ENCODE assay signal across 8 cellular contexts in the genomic region with DNA sequence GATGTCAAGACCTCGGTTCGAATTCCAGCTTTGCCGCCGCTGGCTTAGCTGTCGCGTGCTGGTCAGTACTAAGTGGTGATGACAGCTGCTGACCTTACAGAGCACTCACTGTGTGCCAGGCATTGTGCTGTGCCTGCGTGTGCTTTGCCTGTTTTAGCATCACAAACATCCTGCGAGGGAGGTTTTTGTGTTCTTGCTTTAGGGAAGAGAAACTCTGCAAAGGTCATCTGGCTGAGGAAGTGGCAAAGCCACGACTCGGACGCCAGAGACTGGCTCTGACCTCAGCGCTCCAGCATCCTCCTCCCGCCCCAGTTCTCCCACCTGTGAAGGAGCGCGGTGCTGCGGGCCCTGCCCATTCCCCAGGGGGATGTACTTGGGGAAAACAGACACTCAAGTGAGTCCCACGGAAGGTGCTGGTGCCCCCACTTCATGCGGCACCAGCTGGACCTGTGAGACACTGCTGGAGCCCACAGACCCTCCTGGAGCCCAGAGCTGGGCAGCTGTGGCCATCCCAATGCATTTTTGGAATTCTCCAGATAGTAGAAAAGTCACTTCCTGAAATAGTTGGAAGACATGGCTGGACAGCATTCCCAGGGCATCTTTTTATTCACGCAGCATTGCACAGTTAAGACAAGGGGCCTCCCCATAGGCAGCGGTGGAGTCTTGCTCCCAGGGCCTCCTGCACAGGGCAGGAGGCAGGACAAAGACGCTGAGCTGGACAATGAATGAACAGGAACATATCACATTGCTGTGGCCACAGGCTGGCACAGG. TPM values are rescaled to one million over a fixed set of nuclear protein-coding genes. Genes with fewer than 3 reads are reported as not detected.
DNase-seq lines count a peak whose midpoint lies in the region; ATAC-seq and TF ChIP-seq lines count a peak whose summit lies in the region.

No MANE protein-coding gene starts in this region.

- intact Hi-C loops in transverse colon (cut with DNase I; ENCODE audit: low total_unique reads), result no loop called here

- H4K20me1 ChIP-seq in hepatocyte (ENCODE audit: insufficient read depth, poor library complexity, severe bottlenecking), result no peaks in the 10 kb centered on the region

- TF ChIP-seq CTCF in transverse colon (IDR thresholded peaks at IDR 0.05), result no peak
- no peak for TF ChIP-seq CTCF in omental fat pad (IDR thresholded peaks at IDR 0.05)
- TF ChIP-seq CTCF in hepatocyte (IDR thresholded peaks at IDR 0.05; ENCODE audit: poor library complexity), result no peak

- peak; percentile 74 for TF ChIP-seq EP300 in transverse colon (IDR thresholded peaks at IDR 0.05; ENCODE audit: low read depth)

- H2AFZ ChIP-seq in hepatocyte, result no peak overlapping the region

- in situ Hi-C loops in transverse colon (cut with MboI; ENCODE audit: low pct_ligation_motif_present in 1 of 4, low pct_unique_long_range_greater_than_20kb in 1 of 4, low sequenced_read_pairs in 3 of 4), result no loop called here

- H3K27ac ChIP-seq in transverse colon (peak overlapping the region; percentile 58 to 66 (median 66)), hepatocyte (no peak overlapping the region)

- H3K27me3 ChIP-seq in transverse colon (no peaks in the 10 kb centered on the region), hepatocyte (no peaks in the 10 kb centered on the region)

- 40 to 69% methylated on average over 1 to 21 of the region's 21 CpGs for WGBS in transverse colon (ENCODE audit: low coverage in 1 of 2), 2 donors
- 71% methylated on average over 21 of the region's 21 CpGs for WGBS in hepatocyte (ENCODE audit: low lambda C conversion rate, missing lambda C conversion rate)

- H3K4me2 ChIP-seq in hepatocyte, result no peak overlapping the region

- DNase-seq in SKM-1 (lab: John Stamatoyannopoulos, UW; ENCODE audit: unreplicated experiment) (peak; percentile 63), islet precursor cell (peak; percentile 89), transverse colon (peak; percentile 74), omental fat pad (ENCODE audit: low spot score) (no peak), NCI-H748 (lab: John Stamatoyannopoulos, UW; ENCODE audit: unreplicated experiment) (no peak), hepatocyte (ENCODE audit: low spot score) (no peak)

- H3K4me1 ChIP-seq in transverse colon, result peaks cover 10 to 34% (median 21%) of the 10 kb centered on the region in 4 donors
- peaks cover 15% of the 10 kb centered on the region for H3K4me1 ChIP-seq in hepatocyte (ENCODE audit: insufficient read depth)

- H3K4me3 ChIP-seq in transverse colon, result no peak overlapping the region
- no peak overlapping the region for H3K4me3 ChIP-seq in hepatocyte

- H3K9me3 ChIP-seq in transverse colon (no peaks in the 10 kb centered on the region), hepatocyte (ENCODE audit: low read depth) (no peaks in the 10 kb centered on the region)

- H3K9me2 ChIP-seq in hepatocyte (replicated peaks; ENCODE audit: insufficient read depth), result no peaks in the 10 kb centered on the region

- H3K36me3 ChIP-seq in transverse colon, result no peaks in the 10 kb centered on the region
- no peaks in the 10 kb centered on the region for H3K36me3 ChIP-seq in hepatocyte (replicated peaks; ENCODE audit: insufficient read depth, low read depth)

- TF ChIP-seq POLR2A in transverse colon (IDR thresholded peaks at IDR 0.05), result no peak

- no peaks in the 10 kb centered on the region for H3K79me2 ChIP-seq in hepatocyte

- ATAC-seq in GM18520 (IDR thresholded peaks at IDR 0.05; ENCODE audit: unreplicated experiment) (peak; percentile 70), HG02970 (IDR thresholded peaks at IDR 0.05; ENCODE audit: low FRiP score, unreplicated experiment) (peak; percentile 47), omental fat pad (ENCODE audit: low FRiP score) (no peak)

RNA-seq across cellular contexts. Expression of a gene that starts 20.0 kb away (rescaled TPM):
- total RNA-seq in transverse colon (100 to 1,000 TPM in 3 of 4 donors, 10 to 100 TPM in 1; 64.1 to 335 (median 186) TPM), omental fat pad (100 to 1,000 TPM; 151 to 170 (median 162) TPM), hepatocyte (201 and 253 TPM in 2 replicates)
- polyA plus RNA-seq in hepatocyte, result 185 and 199 TPM in 2 replicates

RNA-seq across cellular contexts. Expression of a gene that starts 46.9 kb away (rescaled TPM):
- total RNA-seq in transverse colon (not detected), omental fat pad (not detected), hepatocyte (not detected in 2 replicates)
- polyA plus RNA-seq in hepatocyte, result not detected in 2 replicates

RNA-seq across cellular contexts. Expression of a gene that starts 49.8 kb away (rescaled TPM):
- total RNA-seq in transverse colon (under 1 TPM in 1 of 4 donors, not detected in 3; 0.55 TPM), omental fat pad (10 to 100 TPM in 1 of 4 donors, 1 to 10 TPM in 2, under 1 TPM in 1; 0.84 to 61.5 (median 5.9) TPM), hepatocyte (not detected in 2 replicates)
- not detected in 2 replicates for polyA plus RNA-seq in hepatocyte

Comparison
In these comparisons a context has a peak if more than half of its experiments do, and no peak if none do; other contexts are left out.
1. DNase-seq: peak in SKM-1 (single experiment), islet precursor cell (single experiment) and transverse colon (single experiment); none in omental fat pad (single experiment), NCI-H748 (single experiment) and hepatocyte (single experiment).